ENCODE assay signal across 9 cellular contexts in the genomic region with DNA sequence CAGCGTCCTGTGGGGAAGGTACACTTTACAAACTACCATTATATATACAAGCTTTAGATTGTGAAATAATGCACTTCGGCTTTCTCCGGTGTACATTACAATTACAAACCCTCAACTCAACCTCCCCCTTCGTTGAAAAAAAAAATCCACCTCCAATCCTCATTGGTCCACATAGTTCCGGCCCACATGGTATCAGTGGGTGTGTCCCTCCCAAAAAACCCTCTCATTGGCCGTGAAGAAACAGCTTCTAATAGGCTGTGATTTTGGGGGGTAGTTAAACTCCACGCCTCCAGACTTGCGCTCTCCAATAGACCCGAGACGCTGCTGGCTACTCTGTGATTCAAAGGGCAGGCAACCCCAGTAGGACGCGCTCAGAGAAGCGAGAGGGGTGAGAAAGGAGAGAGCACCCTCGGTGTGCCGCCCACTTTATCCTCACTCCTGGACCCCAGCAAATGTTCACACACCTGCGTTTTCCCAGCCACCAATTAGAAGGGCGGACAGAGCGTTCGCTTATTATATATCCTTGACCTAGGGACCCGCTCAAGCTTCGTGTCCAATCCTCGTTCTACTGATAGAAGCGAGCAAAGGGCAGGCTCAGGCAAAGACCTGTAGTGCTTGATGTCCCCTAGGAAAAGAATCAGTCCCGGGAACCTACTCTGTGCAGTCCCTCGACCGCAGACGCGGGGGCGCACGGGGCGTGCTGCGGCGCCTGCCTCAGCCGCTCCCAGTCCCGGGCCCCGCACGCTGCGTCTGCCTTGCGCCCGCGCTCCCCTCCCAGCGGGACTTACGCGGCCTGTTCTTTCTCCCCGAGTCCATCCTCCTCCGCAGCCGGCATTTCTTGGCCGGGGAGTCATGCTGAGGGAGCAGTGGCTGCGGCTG. TPM values are rescaled to one million over a fixed set of nuclear protein-coding genes. Genes with fewer than 3 reads are reported as not detected.
DNase-seq lines count a peak whose midpoint lies in the region; ATAC-seq and TF ChIP-seq lines count a peak whose summit lies in the region.
"Had no signal": no experiment of that assay in that cellular context is flagged by ENCODE, and none has a peak within 500 bp of the region (broad histone marks: within the 10 kb centered on the region; RNA-seq: fewer than 3 reads in every experiment).

No MANE protein-coding gene starts in this region.

- H3K4me3 ChIP-seq in CD4-positive, CD25-positive, alpha-beta regulatory T cell (ENCODE audit: low read depth, low read length): peak overlapping the region; percentile 79
- peak overlapping the region; percentile 86 for H3K4me3 ChIP-seq in lower lobe of right lung

- H3K4me1 Mint-ChIP-seq in CD4-positive, CD25-positive, alpha-beta regulatory T cell: peaks cover 5 to 7% (median 5%) of the 10 kb centered on the region in 4 donors

- no peak overlapping the region for H3K27ac Mint-ChIP-seq in CD4-positive, CD25-positive, alpha-beta regulatory T cell

- H3K9me3 ChIP-seq in CD4-positive, CD25-positive, alpha-beta regulatory T cell (ENCODE audit: control insufficient read depth in 2 of 2, low read length in 2 of 2): no peaks in the 10 kb centered on the region
- H3K9me3 ChIP-seq in lower lobe of right lung: no peaks in the 10 kb centered on the region

- H3K9me3 Mint-ChIP-seq in CD4-positive, CD25-positive, alpha-beta regulatory T cell: no peaks in the 10 kb centered on the region
- H3K9me3 Mint-ChIP-seq: nephron had no signal

- peaks cover 26% of the 10 kb centered on the region for H3K27me3 Mint-ChIP-seq in CD4-positive, CD25-positive, alpha-beta regulatory T cell

- peak; percentile 76 to 78 for ATAC-seq in CD4-positive, CD25-positive, alpha-beta regulatory T cell (ENCODE audit: low read depth in 2 of 2)
- ATAC-seq in GM19395 (IDR thresholded peaks at IDR 0.05; ENCODE audit: unreplicated experiment): peak; percentile 91
- ATAC-seq in HG03521 (IDR thresholded peaks at IDR 0.05; ENCODE audit: unreplicated experiment): peak; percentile 89
- peak; percentile 95 to 96 for ATAC-seq in lower lobe of right lung

- H3K4me1 ChIP-seq in CD4-positive, CD25-positive, alpha-beta regulatory T cell (ENCODE audit: control insufficient read depth, insufficient read depth, low read length, poor library complexity, severe bottlenecking): peaks cover 17% of the 10 kb centered on the region
- H3K4me1 ChIP-seq in lower lobe of right lung: peaks cover 24% of the 10 kb centered on the region

- H3K36me3 Mint-ChIP-seq in CD4-positive, CD25-positive, alpha-beta regulatory T cell: no peaks in the 10 kb centered on the region

- DNase-seq in CD4-positive, CD25-positive, alpha-beta regulatory T cell: peak; percentile 29 to 89 (median 59)
- peak; percentile 96 for DNase-seq in NCI-H69 (lab: John Stamatoyannopoulos, UW)
- DNase-seq in activated CD4-positive, alpha-beta T cell treated with anti-CD3 and anti-CD28 coated beads, Interleukin-2, amount 50 U/mL, for 48 hours: peak; percentile 63 to 77
- DNase-seq in effector CD8-positive, alpha-beta T cell (lab: John Stamatoyannopoulos, UW): peak; percentile 45
- DNase-seq in lower lobe of right lung: peak; percentile 73
- DNase-seq in stimulated activated CD4-positive, alpha-beta T cell treated with anti-CD3 and anti-CD28 coated beads, TNF-alpha, amount 100 ng/mL, for 24 hours (ENCODE audit: low read depth in 3 of 3): peak; percentile 36 to 64 (median 50)

- H3K4me3 Mint-ChIP-seq in CD4-positive, CD25-positive, alpha-beta regulatory T cell: no peak overlapping the region

- H3K27me3 ChIP-seq in CD4-positive, CD25-positive, alpha-beta regulatory T cell (ENCODE audit: control insufficient read depth, insufficient read depth, low read length): peaks cover 27% of the 10 kb centered on the region
- H3K27me3 ChIP-seq in lower lobe of right lung (ENCODE audit: low read depth): no peaks in the 10 kb centered on the region

- no peak for TF ChIP-seq CTCF in lower lobe of right lung (IDR thresholded peaks at IDR 0.05)

- no peak overlapping the region for H3K27ac ChIP-seq in CD4-positive, CD25-positive, alpha-beta regulatory T cell (ENCODE audit: insufficient read depth, low read length, poor library complexity, severe bottlenecking)
- H3K27ac ChIP-seq in lower lobe of right lung: peak overlapping the region; percentile 76

- H3K36me3 ChIP-seq in CD4-positive, CD25-positive, alpha-beta regulatory T cell (ENCODE audit: control insufficient read depth, insufficient read depth, low read length): no peaks in the 10 kb centered on the region
- H3K36me3 ChIP-seq in lower lobe of right lung: no peaks in the 10 kb centered on the region

- intact Hi-C loops in lower lobe of right lung (cut with DNase I): no loop called here

RNA-seq across cellular contexts. Expression of a gene that starts 1.0 kb away (rescaled TPM):
- total RNA-seq in CD4-positive, CD25-positive, alpha-beta regulatory T cell: 0.49 TPM
- polyA plus RNA-seq in CD4-positive, CD25-positive, alpha-beta regulatory T cell: under 1 TPM in 2 of 4 donors, not detected in 2; 0.17 to 0.41 TPM
- 8.2 TPM for total RNA-seq in lower lobe of right lung

RNA-seq across cellular contexts. Expression of a gene that starts 57.3 kb away (rescaled TPM):
- 42.8 TPM for total RNA-seq in CD4-positive, CD25-positive, alpha-beta regulatory T cell
- 10 to 100 TPM; 12.0 to 18.9 (median 18.0) TPM for polyA plus RNA-seq in CD4-positive, CD25-positive, alpha-beta regulatory T cell
- total RNA-seq in lower lobe of right lung: 6.7 TPM

Comparison
In these comparisons a context has a peak if more than half of its experiments do, and no peak if none do; other contexts are left out.
1. DNase-seq: peak in every context shown above with its lines; median percentile 96 in NCI-H69; 73 in lower lobe of right lung; 70 in activated CD4-positive, alpha-beta T cell treated with anti-CD3 and anti-CD28 coated beads, Interleukin-2, amount 50 U/mL, for 48 hours; 59 in CD4-positive, CD25-positive, alpha-beta regulatory T cell; 50 in stimulated activated CD4-positive, alpha-beta T cell treated with anti-CD3 and anti-CD28 coated beads, TNF-alpha, amount 100 ng/mL, for 24 hours; 45 in effector CD8-positive, alpha-beta T cell.